22 cellular contexts compared by ENCODE assay signal in the genomic region with DNA sequence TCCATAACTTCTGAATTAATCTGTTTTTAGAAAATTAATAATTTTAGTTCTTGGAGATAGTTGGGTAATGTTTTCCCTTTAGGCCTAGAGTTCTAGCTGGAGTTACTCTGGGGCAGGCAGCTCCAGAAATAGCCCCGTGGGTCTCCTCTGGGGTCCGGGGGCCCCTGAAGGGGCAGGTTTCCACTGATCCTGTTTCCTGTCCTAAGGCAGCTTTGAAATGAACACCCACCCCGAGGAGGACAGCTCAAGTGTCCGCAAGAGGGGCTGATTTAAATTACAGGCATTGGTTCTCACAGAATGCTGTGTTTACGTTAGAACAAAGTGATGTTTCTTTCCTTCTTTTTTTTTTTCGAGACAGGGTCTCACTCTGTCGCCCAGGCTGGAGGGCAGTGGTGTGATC. TPM values are rescaled to one million over a fixed set of nuclear protein-coding genes. Genes with fewer than 3 reads are reported as not detected.
A peak's percentile ranks its signal among the peaks of the same experiment; 100 is the strongest.
DNase-seq lines count a peak whose midpoint lies in the region; ATAC-seq, FAIRE-seq and TF ChIP-seq lines count a peak whose summit lies in the region.
"Had no signal": no experiment of that assay in that cellular context is flagged by ENCODE, and none has a peak within 500 bp of the region (broad histone marks: within the 10 kb centered on the region; RNA-seq: fewer than 3 reads in every experiment).

No MANE protein-coding gene starts in this region.

- ATAC-seq in right cardiac atrium (no peak), GM12878 (no peak)

- H3K27ac ChIP-seq in cardiac muscle cell (peak overlapping the region; percentile 96), right cardiac atrium (ENCODE audit: low read length) (no peak overlapping the region), GM12878 (ENCODE audit: control insufficient read depth, insufficient read depth) (no peak overlapping the region), mesenchymal stem cell (ENCODE audit: low read length, poor library complexity, severe bottlenecking) (no peak overlapping the region)
- H3K27ac ChIP-seq: C4-2B, Peyer's patch, SJCRH30 had no signal

- peak overlapping the region; percentile 23 for H4K8ac ChIP-seq in mesenchymal stem cell (ENCODE audit: low read length)

- WGBS in right cardiac atrium: 46% methylated on average over 7 of the region's 7 CpGs
- WGBS in GM12878 (ENCODE audit: insufficient coverage, insufficient replicate concordance, low lambda C conversion rate, missing lambda C conversion rate): 76% methylated on average over 7 of the region's 7 CpGs
- WGBS in mesenchymal stem cell: 25% methylated on average over 7 of the region's 7 CpGs

- DNase-seq in cardiac muscle cell (ENCODE audit: low read depth in 1 of 2, low spot score in 1 of 2): peak in 1 of 2 donors; percentile 77
- no peak for DNase-seq in right cardiac atrium
- DNase-seq in GM12878 (ENCODE audit: low read depth, low spot score): no peak
- no peak for DNase-seq in mesenchymal stem cell
- no peak for DNase-seq in iPS-NIHi7 (ENCODE audit: extremely low spot score)
- no peak for DNase-seq in NCI-H1436 (lab: John Stamatoyannopoulos, UW)
- no peak for DNase-seq in middle frontal gyrus (ENCODE audit: extremely low spot score, low spot score)
- DNase-seq: 8988T; AML-193; GDM1; MG63; NCI-H1048; NCI-H146; NCI-H2029; NCI-H226; NCI-H510A treated with DMSO at 0.1 percent for 48 hours; NCI-H748 treated with DMSO at 0.1 percent for 48 hours; NK-92 treated with Interleukin-12 subunit alpha and Interleukin-12 subunit beta, amount 100 ng/mL, for 24 hours; Peyer's patch; SJCRH30 had no signal

- no peak overlapping the region for H2BK12ac ChIP-seq in mesenchymal stem cell (ENCODE audit: low read length in 2 of 2)

- no peak overlapping the region for H4K91ac ChIP-seq in mesenchymal stem cell (ENCODE audit: low read length)

- peaks cover 18% of the 10 kb centered on the region for H3K4me1 ChIP-seq in cardiac muscle cell (ENCODE audit: low read depth)
- peaks cover 4% of the 10 kb centered on the region for H3K4me1 ChIP-seq in right cardiac atrium (ENCODE audit: control insufficient read depth, insufficient read depth, low read length)
- H3K4me1 ChIP-seq in GM12878 (ENCODE audit: control insufficient read depth, insufficient read depth, low read length): no peaks in the 10 kb centered on the region
- peaks cover 4% of the 10 kb centered on the region for H3K4me1 ChIP-seq in mesenchymal stem cell (ENCODE audit: control insufficient read depth, insufficient read depth, low read depth, low read length)
- H3K4me1 ChIP-seq: SJCRH30 had no signal

- H2AFZ ChIP-seq in GM12878 (ENCODE audit: control insufficient read depth, low read depth, low read length) (no peak overlapping the region), mesenchymal stem cell (ENCODE audit: low read depth, low read length) (no peak overlapping the region)

- no peak overlapping the region for H3K18ac ChIP-seq in mesenchymal stem cell (ENCODE audit: low read depth in 1 of 2, low read length in 2 of 2)

- peaks cover 3% of the 10 kb centered on the region for H3K36me3 ChIP-seq in cardiac muscle cell
- H3K36me3 ChIP-seq in GM12878 (ENCODE audit: control insufficient read depth in 2 of 2, insufficient read depth in 2 of 2, low read length in 1 of 2): peaks cover 1 to 8% of the 10 kb centered on the region in 2 experiments; a peak in 3 of 4 replicates
- H3K36me3 ChIP-seq in mesenchymal stem cell (ENCODE audit: control insufficient read depth in 1 of 2, insufficient read depth in 2 of 2, low read depth in 1 of 2, low read length in 2 of 2): peaks cover 34 to 63% of the 10 kb centered on the region in 2 experiments

- POLR2A ChIA-PET in GM12878 (lab: Charles Lee): no interaction called here

- no peak overlapping the region for H3K14ac ChIP-seq in mesenchymal stem cell (ENCODE audit: low read length in 2 of 2)

- FAIRE-seq in GM12878 (lab: Jason Lieb, UNC): no peak
- FAIRE-seq: H1 had no signal

- H2AK5ac ChIP-seq in mesenchymal stem cell (ENCODE audit: low read length, severe bottlenecking): no peak overlapping the region

- H3K79me2 ChIP-seq in GM12878 (ENCODE audit: control insufficient read depth, insufficient read depth, low read length): no peaks in the 10 kb centered on the region; the same call in 1 of the 2 replicates

- H3K4ac ChIP-seq in mesenchymal stem cell (ENCODE audit: low read depth in 1 of 2, low read length in 2 of 2): no peak overlapping the region

- in situ Hi-C loops in GM12878 (cut with MboI): no loop called here

- RAD21 ChIA-PET in GM12878 (lab: Charles Lee; ENCODE audit: unreplicated experiment): no interaction called here

- H3K27me3 ChIP-seq in cardiac muscle cell (no peaks in the 10 kb centered on the region), right cardiac atrium (ENCODE audit: control insufficient read depth, insufficient read depth) (no peaks in the 10 kb centered on the region), GM12878 (replicated peaks in 1 of 2; ENCODE audit: control insufficient read depth in 2 of 2, insufficient read depth in 2 of 2, low read length in 1 of 2) (no peaks in the 10 kb centered on the region), mesenchymal stem cell (ENCODE audit: control insufficient read depth in 1 of 2, insufficient read depth in 1 of 2, low read length in 2 of 2) (no peaks in the 10 kb centered on the region)
- H3K27me3 ChIP-seq: MG63, Peyer's patch, SJCRH30 had no signal

- no peak overlapping the region for H3K9ac ChIP-seq in GM12878 (ENCODE audit: control insufficient read depth, insufficient read depth, low read length)
- no peak overlapping the region for H3K9ac ChIP-seq in mesenchymal stem cell (ENCODE audit: low read length)

- intact Hi-C loops in right cardiac atrium (cut with DNase I): no loop called here
- intact Hi-C loops in GM12878 (cut with micrococcal nuclease; ENCODE audit: unreplicated experiment): no loop called here

- TF ChIP-seq CTCF in cardiac muscle cell (IDR thresholded peaks at IDR 0.05; ENCODE audit: low read depth, low read length) (no peak), GM12878 (IDR thresholded peaks at IDR 0.05 in 2 of 3, conservative IDR thresholded peaks at IDR 0.05 in 1 of 3; ENCODE audit: control insufficient read depth in 2 of 3, extremely low read depth in 1 of 3, insufficient read depth in 1 of 3, low read depth in 3 of 3, low read length in 3 of 3) (no peak)

- SMC1A ChIA-PET in GM12878 (lab: Charles Lee; ENCODE audit: uncharacterized antibody, unreplicated experiment): interaction anchor here (1.2 to 1.6 kb wide), 2 partner anchors 9 to 12 kb away, joined by 3 to 4 read pairs; no protein-coding TSS in a partner anchor

- no peak for TF ChIP-seq RAD21 in GM12878 (IDR thresholded peaks at IDR 0.05; ENCODE audit: insufficient read depth, low read depth, low read length)

- H3K79me1 ChIP-seq in mesenchymal stem cell (replicated peaks; ENCODE audit: low read length, poor library complexity, severe bottlenecking): peaks cover 29% of the 10 kb centered on the region

- H3K4me3 ChIP-seq in cardiac muscle cell (no peak overlapping the region), right cardiac atrium (ENCODE audit: low read length) (no peak overlapping the region), GM12878 (no peak overlapping the region), mesenchymal stem cell (ENCODE audit: insufficient read depth in 1 of 2, low read depth in 1 of 2, low read length in 2 of 2) (no peak overlapping the region)
- H3K4me3 ChIP-seq: MG63, Peyer's patch, SJCRH30 had no signal

- TSS peak; percentile 49 for BruUV-seq in GM12878 (replicated peaks; lab: Mats Ljungman, UMichigan)

- H2BK5ac ChIP-seq in mesenchymal stem cell (ENCODE audit: low read depth, low read length, poor library complexity, severe bottlenecking): no peak overlapping the region

- H4K20me1 ChIP-seq in GM12878 (ENCODE audit: control insufficient read depth, insufficient read depth): no peaks in the 10 kb centered on the region

- CTCF ChIA-PET in GM12878 (lab: Yijun Ruan, JAX): interaction anchor here (0.7 kb wide), 2 partner anchors 11 to 35 kb away, joined by 3 read pairs; no protein-coding TSS in a partner anchor

- no peak overlapping the region for H2BK120ac ChIP-seq in mesenchymal stem cell (ENCODE audit: low read depth, low read length)

- no peak overlapping the region for H2BK15ac ChIP-seq in mesenchymal stem cell (ENCODE audit: low read depth, poor library complexity, severe bottlenecking)

- no peak for TF ChIP-seq EP300 in GM12878 (IDR thresholded peaks at IDR 0.05; ENCODE audit: borderline replicate concordance in 1 of 2, control insufficient read depth in 1 of 2, low read depth in 2 of 2, low read length in 2 of 2)

- H3K23ac ChIP-seq in mesenchymal stem cell (ENCODE audit: low read length in 2 of 2): no peak overlapping the region

- H3K4me2 ChIP-seq in GM12878 (ENCODE audit: control insufficient read depth, insufficient read depth): no peak overlapping the region
- no peak overlapping the region for H3K4me2 ChIP-seq in mesenchymal stem cell (ENCODE audit: low read length, poor library complexity, severe bottlenecking)

- H3K9me3 ChIP-seq in cardiac muscle cell (ENCODE audit: low read depth) (no peaks in the 10 kb centered on the region), right cardiac atrium (ENCODE audit: control insufficient read depth, low read length) (no peaks in the 10 kb centered on the region), GM12878 (replicated peaks; ENCODE audit: control insufficient read depth, insufficient read depth, low read length) (no peaks in the 10 kb centered on the region), mesenchymal stem cell (ENCODE audit: control insufficient read depth, low read length) (no peaks in the 10 kb centered on the region)
- H3K9me3 ChIP-seq: MG63, Peyer's patch, SJCRH30 had no signal

- TF ChIP-seq POLR2A in GM12878 (IDR thresholded peaks at IDR 0.05; ENCODE audit: low read depth, low read length): no peak

RNA-seq across cellular contexts. Expression of a gene that starts 23.8 kb away (rescaled TPM):
- total RNA-seq in cardiac muscle cell (25.9 and 26.1 TPM in 2 replicates), right cardiac atrium (10 to 100 TPM; 28.1 to 38.3 (median 31.4) TPM), GM12878 (2014; rRNA removed) (11.1 and 11.9 TPM in 2 replicates), GM12878 (2014; rRNA removed; fragmentation: Illumina TruSeq; extraction: Trizol) (14.6 and 14.7 TPM in 2 replicates), GM12878 (2021) (26.7 and 29.6 TPM in 2 replicates)
- polyA plus RNA-seq in cardiac muscle cell (16.1 and 18.6 TPM in 2 replicates), right cardiac atrium (15.0 TPM), GM12878 (2011; rRNA removed) (13.4 and 23.0 TPM in 2 replicates), GM12878 (2014; fragmentation: Illumina TruSeq; extraction: Trizol) (11.6 and 19.2 TPM in 2 replicates), GM12878 (2014; fragmentation: Nextera tagmentation; extraction: Ambion mirVana) (1 to 10 TPM; 2.0 to 2.4 TPM), GM12878 (2014; rRNA removed) (12.6 and 14.9 TPM in 2 replicates), GM12878 (2016; fragmentation: Nextera tagmentation; extraction: Ambion mirVana) (10 to 100 TPM; 10.3 to 10.6 TPM)
- 97.4 and 104 TPM in 2 replicates for total RNA-seq in GM12878 (2013; cell fraction: nucleolus; rRNA removed)
- polyA plus RNA-seq in GM12878 (2011; ENCODE audit: low read depth): 6.6 TPM
- 32.0 and 43.1 TPM in 2 replicates for polyA plus RNA-seq in GM12878 (2011; cell fraction: cytosol; rRNA removed)
- polyA plus RNA-seq in GM12878 (2011; cell fraction: nucleus; rRNA removed): 54.2 and 56.6 TPM in 2 replicates
- polyA plus RNA-seq in GM12878 (2012): 8.8 and 10.3 TPM in 2 replicates
- 61.4 and 62.1 TPM in 2 replicates for polyA minus RNA-seq in GM12878 (2011; rRNA and poly(A)+ RNA removed)
- polyA minus RNA-seq in GM12878 (2011; cell fraction: cytosol; rRNA and poly(A)+ RNA removed): 17.2 and 17.9 TPM in 2 replicates
- 14.6 and 38.2 TPM in 2 replicates for polyA minus RNA-seq in GM12878 (2011; cell fraction: nucleus; rRNA and poly(A)+ RNA removed)
- 9.4 TPM for polyA plus RNA-seq in mesenchymal stem cell (2013, experiment 1 of 2)
- 8.5 TPM for polyA plus RNA-seq in mesenchymal stem cell (2013, experiment 2 of 2)
